ENCODE assay signal across 26 cellular contexts in genomic region chr7:57404967-57405421, GRCh38. TPM values are rescaled to one million over a fixed set of nuclear protein-coding genes. Genes with fewer than 3 reads are reported as not detected.
DNase-seq lines count a peak whose midpoint lies in the region; ATAC-seq and TF ChIP-seq lines count a peak whose summit lies in the region.
"Had no signal": no experiment of that assay in that cellular context is flagged by ENCODE, and none has a peak within 500 bp of the region (broad histone marks: within the 10 kb centered on the region; RNA-seq: fewer than 3 reads in every experiment).

No MANE protein-coding gene starts in this region.

- no peaks in the 10 kb centered on the region for H3K36me3 ChIP-seq in skeletal muscle tissue (ENCODE audit: control insufficient read depth in 3 of 3, insufficient read depth in 3 of 3, low read length in 3 of 3)
- H3K36me3 ChIP-seq: thyroid gland had no signal

- H3K4me3 ChIP-seq in skeletal muscle tissue (ENCODE audit: low read length in 3 of 3): peak overlapping the region in 2 of 3 donors; percentile 14 to 82
- H3K4me3 ChIP-seq: mucosa of descending colon, thyroid gland had no signal

- in situ Hi-C loops in GM13977 (cut with MboI; ENCODE audit: low pct_unique_long_range_greater_than_20kb, low sequenced_read_pairs, unreplicated experiment): no loop called here

- H3K4me1 ChIP-seq in skeletal muscle tissue (ENCODE audit: control insufficient read depth in 3 of 3, insufficient read depth in 3 of 3, low read length in 3 of 3): peaks cover 0 to 4% (median 0%) of the 10 kb centered on the region in 3 donors
- H3K4me1 ChIP-seq: thyroid gland had no signal

- peak; percentile 45 for ATAC-seq in left lobe of liver
- no peak for ATAC-seq in GM21825 (IDR thresholded peaks at IDR 0.05; ENCODE audit: unreplicated experiment)
- ATAC-seq: activated CD4-positive, CD25-positive, alpha-beta regulatory T cell treated with anti-CD3 and anti-CD28 coated beads, Interleukin-2, amount 50 U/mL, for 24 hours; CD8-positive, alpha-beta T cell; stimulated activated naive CD8-positive, alpha-beta T cell treated with anti-CD3 and anti-CD28 coated beads, Interleukin-15, Interleukin-2, amounts not matched to agents 100 U/mL and 50 U/mL, for 24 hours had no signal

- no peak for TF ChIP-seq CTCF in GM13977 (IDR thresholded peaks at IDR 0.05; ENCODE audit: extremely low read depth, insufficient read depth, missing control alignments)

- H3K27ac ChIP-seq in skeletal muscle tissue (ENCODE audit: low read depth, low read length): no peak overlapping the region
- H3K27ac ChIP-seq: thyroid gland had no signal

- peak overlapping the region in 1 of 3 donors; percentile 57 for H3K9ac ChIP-seq in skeletal muscle tissue (ENCODE audit: low read depth in 1 of 3, low read length in 3 of 3)

- DNase-seq in GM13977 (ENCODE audit: low spot score): peak; percentile 0
- DNase-seq in ecto neural progenitor cell (ENCODE audit: low spot score): peak; percentile 9
- no peak for DNase-seq in left lobe of liver (ENCODE audit: low spot score)
- no peak for DNase-seq in NCI-H446 treated with DMSO at 0.1 percent for 48 hours (lab: John Stamatoyannopoulos, UW)
- DNase-seq in activated CD8-positive, alpha-beta memory T cell treated with anti-CD3 and anti-CD28 coated beads, Interleukin-2, amount 50 U/mL, for 48 hours: no peak
- DNase-seq in activated T-cell treated with anti-CD3 and anti-CD28 coated beads, Interleukin-2, amount 50 U/mL, for 48 hours: no peak
- DNase-seq: activated CD4-positive, alpha-beta T cell treated with anti-CD3 and anti-CD28 coated beads, Interleukin-2, amount 50 U/mL, for 48 hours; activated naive CD8-positive, alpha-beta T cell treated with anti-CD3 and anti-CD28 coated beads, Interleukin-2, amount 10 ng/mL, durations not matched to agents 7 days and 5 days; CD8-positive, alpha-beta T cell; dermis blood vessel endothelial cell; DMS 273 treated with DMSO at 0.1 percent for 48 hours; HCEC 1CT; KBM-7; NCI-H2081; NCI-H226; stimulated activated naive CD8-positive, alpha-beta T cell treated with anti-CD3 and anti-CD28 coated beads, Interleukin-15, Interleukin-2, amounts not matched to agents 100 U/mL and 50 U/mL, for 24 hours; thyroid gland had no signal

- H3K9me3 ChIP-seq in skeletal muscle tissue (ENCODE audit: control insufficient read depth in 3 of 3, low read length in 3 of 3): peaks cover 0 to 2% (median 0%) of the 10 kb centered on the region in 3 donors
- H3K9me3 ChIP-seq: thyroid gland had no signal

- H3K27me3 ChIP-seq in skeletal muscle tissue (ENCODE audit: control insufficient read depth in 3 of 3, insufficient read depth in 3 of 3, low read length in 3 of 3): no peaks in the 10 kb centered on the region
- H3K27me3 ChIP-seq: thyroid gland had no signal

RNA-seq across cellular contexts. Expression of gene ZNF716, which starts 45.0 kb away (rescaled TPM):
- not detected for total RNA-seq in left lobe of liver
- total RNA-seq in skeletal muscle tissue: not detected
- total RNA-seq: activated naive CD8-positive, alpha-beta T cell treated with anti-CD3 and anti-CD28 coated beads, Interleukin-2, amount 10 ng/mL, durations not matched to agents 7 days and 5 days; B cell; CD8-positive, alpha-beta T cell; lung; MCF 10A; mucosa of descending colon; RPMI7951; SK-MEL-5; thyroid gland had no signal

Comparison
In these comparisons a context has a peak if more than half of its experiments do, and no peak if none do; other contexts are left out.
1. DNase-seq: peak in GM13977 (single experiment) and ecto neural progenitor cell (single experiment); none in left lobe of liver (single experiment), NCI-H446 treated with DMSO at 0.1 percent for 48 hours (single experiment), activated CD8-positive, alpha-beta memory T cell treated with anti-CD3 and anti-CD28 coated beads, Interleukin-2, amount 50 U/mL, for 48 hours (single experiment) and activated T-cell treated with anti-CD3 and anti-CD28 coated beads, Interleukin-2, amount 50 U/mL, for 48 hours (0 of 2).